8 cellular contexts compared by ENCODE assay signal in genomic region chr1:8408151-8408839, GRCh38.
DNase-seq lines count a peak whose midpoint lies in the region; ATAC-seq and TF ChIP-seq lines count a peak whose summit lies in the region.

No MANE protein-coding gene starts in this region.

- peak overlapping the region; percentile 90 for H3K27ac Mint-ChIP-seq in T-helper 17 cell

- no peak overlapping the region for H3K4me3 ChIP-seq in retinal pigment epithelial cell (ENCODE audit: low read length)

- H3K4me1 Mint-ChIP-seq in T-helper 17 cell: peaks cover 57% of the 10 kb centered on the region

- peak; percentile 13 for ATAC-seq in T-helper 17 cell
- ATAC-seq in Right ventricle myocardium superior (ENCODE audit: poor library complexity): peak; percentile 79
- ATAC-seq in GM18861 (IDR thresholded peaks at IDR 0.05; ENCODE audit: unreplicated experiment): no peak
- no peak for ATAC-seq in GM21367 (IDR thresholded peaks at IDR 0.05; ENCODE audit: unreplicated experiment)

- no peaks in the 10 kb centered on the region for H3K9me3 ChIP-seq in T-helper 17 cell (ENCODE audit: control insufficient read depth, low read length, poor library complexity, severe bottlenecking)

- peak; percentile 51 for DNase-seq in DMS79 treated with DMSO at 0.1 percent for 48 hours (lab: John Stamatoyannopoulos, UW)
- no peak for DNase-seq in T-helper 17 cell
- DNase-seq in Right ventricle myocardium superior: peak; percentile 74
- peak; percentile 76 for DNase-seq in retinal pigment epithelial cell (ENCODE audit: low read depth)
- DNase-seq in NCI-H1694 treated with DMSO at 0.1 percent for 48 hours (lab: John Stamatoyannopoulos, UW): no peak
- no peak for DNase-seq in activated CD4-positive, CD25-positive, alpha-beta regulatory T cell treated with anti-CD3 and anti-CD28 coated beads, Interleukin-2, amount 50 U/mL, for 72 hours

- no peaks in the 10 kb centered on the region for H3K27me3 Mint-ChIP-seq in T-helper 17 cell

- intact Hi-C loops in Right ventricle myocardium superior (cut with DNase I): loop anchor here (5.0 kb wide), 1 partner anchor 36 kb away; no protein-coding TSS in a partner anchor

- no peak for TF ChIP-seq CTCF in retinal pigment epithelial cell (conservative IDR thresholded peaks at IDR 0.05; ENCODE audit: low read depth, low read length)

- peaks cover 2% of the 10 kb centered on the region for H3K36me3 Mint-ChIP-seq in T-helper 17 cell (ENCODE audit: low read depth)

- H3K4me3 Mint-ChIP-seq in T-helper 17 cell: peak overlapping the region; percentile 79

Comparison
In these comparisons a context has a peak if more than half of its experiments do, and no peak if none do; other contexts are left out.
1. DNase-seq: peak in DMS79 treated with DMSO at 0.1 percent for 48 hours (single experiment), Right ventricle myocardium superior (single experiment) and retinal pigment epithelial cell (single experiment); none in T-helper 17 cell (0 of 3), NCI-H1694 treated with DMSO at 0.1 percent for 48 hours (single experiment) and activated CD4-positive, CD25-positive, alpha-beta regulatory T cell treated with anti-CD3 and anti-CD28 coated beads, Interleukin-2, amount 50 U/mL, for 72 hours (single experiment).
2. ATAC-seq: peak in T-helper 17 cell (single experiment) and Right ventricle myocardium superior (single experiment); none in GM18861 (single experiment) and GM21367 (single experiment).